1 cellular context compared by ENCODE assay signal in genomic region chr12:75511116-75512048, GRCh38.
TF ChIP-seq lines count a peak whose summit lies in the region.

Gene KRR1, minus strand, starts transcription at chr12:75511609. Its CDS starts 12 bp downstream, at chr12:75511597.

TF ChIP-seq in HEK293, 187 proteins besides CTCF, POLR2A, EP300 and RAD21 (continued from another document and continues in another):
- TF ChIP-seq OSR2 (tag by site-specific recombination; IDR thresholded peaks at IDR 0.05) = no peak
- TF ChIP-seq, protein P1, sequence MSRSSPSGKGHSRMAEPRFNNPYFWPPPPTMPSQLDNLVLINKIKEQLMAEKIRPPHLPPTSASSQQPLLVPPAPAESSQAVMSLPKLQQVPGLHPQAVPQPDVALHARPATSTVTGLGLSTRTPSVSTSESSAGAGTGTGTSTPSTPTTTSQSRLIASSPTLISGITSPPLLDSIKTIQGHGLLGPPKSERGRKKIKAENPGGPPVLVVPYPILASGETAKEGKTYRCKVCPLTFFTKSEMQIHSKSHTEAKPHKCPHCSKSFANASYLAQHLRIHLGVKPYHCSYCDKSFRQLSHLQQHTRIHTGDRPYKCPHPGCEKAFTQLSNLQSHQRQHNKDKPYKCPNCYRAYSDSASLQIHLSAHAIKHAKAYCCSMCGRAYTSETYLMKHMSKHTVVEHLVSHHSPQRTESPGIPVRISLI (tag by site-specific recombination; IDR thresholded peaks at IDR 0.05) = no peak
- 0 out of 2 replicates have a peak, but pooled peaks have one; percentile 64 for TF ChIP-seq HOXD13 (CRISPR knock-in tag; IDR thresholded peaks at IDR 0.05; ENCODE audit: borderline replicate concordance)
- TF ChIP-seq PRDM4 (tag by site-specific recombination; IDR thresholded peaks at IDR 0.05) = peak; percentile 39; the same call in 1 of the 2 replicates
- TF ChIP-seq, protein P2, sequence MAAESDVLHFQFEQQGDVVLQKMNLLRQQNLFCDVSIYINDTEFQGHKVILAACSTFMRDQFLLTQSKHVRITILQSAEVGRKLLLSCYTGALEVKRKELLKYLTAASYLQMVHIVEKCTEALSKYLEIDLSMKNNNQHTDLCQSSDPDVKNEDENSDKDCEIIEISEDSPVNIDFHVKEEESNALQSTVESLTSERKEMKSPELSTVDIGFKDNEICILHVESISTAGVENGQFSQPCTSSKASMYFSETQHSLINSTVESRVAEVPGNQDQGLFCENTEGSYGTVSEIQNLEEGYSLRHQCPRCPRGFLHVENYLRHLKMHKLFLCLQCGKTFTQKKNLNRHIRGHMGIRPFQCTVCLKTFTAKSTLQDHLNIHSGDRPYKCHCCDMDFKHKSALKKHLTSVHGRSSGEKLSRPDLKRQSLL (tag by site-specific recombination; IDR thresholded peaks at IDR 0.05) = peak; percentile 47; the same call in 1 of the 2 replicates
- TF ChIP-seq ZNF658 (tag by site-specific recombination; IDR thresholded peaks at IDR 0.05) = no peak
- TF ChIP-seq MYNN (tag by site-specific recombination; IDR thresholded peaks at IDR 0.05; ENCODE audit: borderline replicate concordance) = no peak
- peak; percentile 52 for TF ChIP-seq ZFHX2 (tag by site-specific recombination; conservative IDR thresholded peaks at IDR 0.05)
- peak; percentile 85 for TF ChIP-seq SP2 (tag by site-specific recombination; IDR thresholded peaks at IDR 0.05)
- peak; percentile 91 for TF ChIP-seq TRIM28 (IDR thresholded peaks at IDR 0.05; ENCODE audit: borderline replicate concordance, low read length)
- no peak for TF ChIP-seq HOXA7 (CRISPR knock-in tag; IDR thresholded peaks at IDR 0.05; ENCODE audit: borderline replicate concordance)
- TF ChIP-seq REST (tag by site-specific recombination; IDR thresholded peaks at IDR 0.05) = peak; percentile 46; the same call in 1 of the 2 replicates
- no peak for TF ChIP-seq PRDM6 (tag by site-specific recombination; IDR thresholded peaks at IDR 0.05)
- TF ChIP-seq ZFP37 (tag by site-specific recombination; IDR thresholded peaks at IDR 0.05) = no peak
- TF ChIP-seq ZNF521 (tag by site-specific recombination; IDR thresholded peaks at IDR 0.05) = no peak
- TF ChIP-seq ZNF10 (tag by site-specific recombination; IDR thresholded peaks at IDR 0.05) = no peak
- TF ChIP-seq ZNF48 (tag by site-specific recombination; IDR thresholded peaks at IDR 0.05) = no peak
- no peak; the same call in 1 of the 2 replicates for TF ChIP-seq ZNF449 (tag by site-specific recombination; IDR thresholded peaks at IDR 0.05)
- TF ChIP-seq ZNF623 (tag by site-specific recombination; IDR thresholded peaks at IDR 0.05) = no peak
- peak; percentile 25; the same call in 1 of the 2 replicates for TF ChIP-seq KLF9 (tag by site-specific recombination; IDR thresholded peaks at IDR 0.05; ENCODE audit: low read depth)
- peak; percentile 60 for TF ChIP-seq ZBTB8A (tag by site-specific recombination; IDR thresholded peaks at IDR 0.05)
- 0 out of 2 replicates have a peak, but pooled peaks have one; percentile 17 for TF ChIP-seq OVOL3 (tag by site-specific recombination; IDR thresholded peaks at IDR 0.05)
- TF ChIP-seq ZNF302 (tag by site-specific recombination; IDR thresholded peaks at IDR 0.05; ENCODE audit: low read depth) = no peak
- peak; percentile 73 for TF ChIP-seq ZNF629 (tag by site-specific recombination; IDR thresholded peaks at IDR 0.05)
- no peak for TF ChIP-seq ZNF626 (tag by site-specific recombination; IDR thresholded peaks at IDR 0.05)
- no peak for TF ChIP-seq ZNF670 (tag by site-specific recombination; IDR thresholded peaks at IDR 0.05; ENCODE audit: low read depth)
- TF ChIP-seq, protein P3, sequence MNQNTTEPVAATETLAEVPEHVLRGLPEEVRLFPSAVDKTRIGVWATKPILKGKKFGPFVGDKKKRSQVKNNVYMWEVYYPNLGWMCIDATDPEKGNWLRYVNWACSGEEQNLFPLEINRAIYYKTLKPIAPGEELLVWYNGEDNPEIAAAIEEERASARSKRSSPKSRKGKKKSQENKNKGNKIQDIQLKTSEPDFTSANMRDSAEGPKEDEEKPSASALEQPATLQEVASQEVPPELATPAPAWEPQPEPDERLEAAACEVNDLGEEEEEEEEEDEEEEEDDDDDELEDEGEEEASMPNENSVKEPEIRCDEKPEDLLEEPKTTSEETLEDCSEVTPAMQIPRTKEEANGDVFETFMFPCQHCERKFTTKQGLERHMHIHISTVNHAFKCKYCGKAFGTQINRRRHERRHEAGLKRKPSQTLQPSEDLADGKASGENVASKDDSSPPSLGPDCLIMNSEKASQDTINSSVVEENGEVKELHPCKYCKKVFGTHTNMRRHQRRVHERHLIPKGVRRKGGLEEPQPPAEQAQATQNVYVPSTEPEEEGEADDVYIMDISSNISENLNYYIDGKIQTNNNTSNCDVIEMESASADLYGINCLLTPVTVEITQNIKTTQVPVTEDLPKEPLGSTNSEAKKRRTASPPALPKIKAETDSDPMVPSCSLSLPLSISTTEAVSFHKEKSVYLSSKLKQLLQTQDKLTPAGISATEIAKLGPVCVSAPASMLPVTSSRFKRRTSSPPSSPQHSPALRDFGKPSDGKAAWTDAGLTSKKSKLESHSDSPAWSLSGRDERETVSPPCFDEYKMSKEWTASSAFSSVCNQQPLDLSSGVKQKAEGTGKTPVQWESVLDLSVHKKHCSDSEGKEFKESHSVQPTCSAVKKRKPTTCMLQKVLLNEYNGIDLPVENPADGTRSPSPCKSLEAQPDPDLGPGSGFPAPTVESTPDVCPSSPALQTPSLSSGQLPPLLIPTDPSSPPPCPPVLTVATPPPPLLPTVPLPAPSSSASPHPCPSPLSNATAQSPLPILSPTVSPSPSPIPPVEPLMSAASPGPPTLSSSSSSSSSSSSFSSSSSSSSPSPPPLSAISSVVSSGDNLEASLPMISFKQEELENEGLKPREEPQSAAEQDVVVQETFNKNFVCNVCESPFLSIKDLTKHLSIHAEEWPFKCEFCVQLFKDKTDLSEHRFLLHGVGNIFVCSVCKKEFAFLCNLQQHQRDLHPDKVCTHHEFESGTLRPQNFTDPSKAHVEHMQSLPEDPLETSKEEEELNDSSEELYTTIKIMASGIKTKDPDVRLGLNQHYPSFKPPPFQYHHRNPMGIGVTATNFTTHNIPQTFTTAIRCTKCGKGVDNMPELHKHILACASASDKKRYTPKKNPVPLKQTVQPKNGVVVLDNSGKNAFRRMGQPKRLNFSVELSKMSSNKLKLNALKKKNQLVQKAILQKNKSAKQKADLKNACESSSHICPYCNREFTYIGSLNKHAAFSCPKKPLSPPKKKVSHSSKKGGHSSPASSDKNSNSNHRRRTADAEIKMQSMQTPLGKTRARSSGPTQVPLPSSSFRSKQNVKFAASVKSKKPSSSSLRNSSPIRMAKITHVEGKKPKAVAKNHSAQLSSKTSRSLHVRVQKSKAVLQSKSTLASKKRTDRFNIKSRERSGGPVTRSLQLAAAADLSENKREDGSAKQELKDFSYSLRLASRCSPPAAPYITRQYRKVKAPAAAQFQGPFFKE (tag by site-specific recombination; IDR thresholded peaks at IDR 0.05; ENCODE audit: borderline replicate concordance) = no peak
- TF ChIP-seq ZNF266 (tag by site-specific recombination; IDR thresholded peaks at IDR 0.05; ENCODE audit: low read depth) = no peak
- TF ChIP-seq ZBTB10 (tag by site-specific recombination; IDR thresholded peaks at IDR 0.05) = no peak
- TF ChIP-seq ZNF555 (tag by site-specific recombination; conservative IDR thresholded peaks at IDR 0.05) = no peak
- no peak for TF ChIP-seq ZNF747 (tag by site-specific recombination; IDR thresholded peaks at IDR 0.05)
- TF ChIP-seq, protein P4, sequence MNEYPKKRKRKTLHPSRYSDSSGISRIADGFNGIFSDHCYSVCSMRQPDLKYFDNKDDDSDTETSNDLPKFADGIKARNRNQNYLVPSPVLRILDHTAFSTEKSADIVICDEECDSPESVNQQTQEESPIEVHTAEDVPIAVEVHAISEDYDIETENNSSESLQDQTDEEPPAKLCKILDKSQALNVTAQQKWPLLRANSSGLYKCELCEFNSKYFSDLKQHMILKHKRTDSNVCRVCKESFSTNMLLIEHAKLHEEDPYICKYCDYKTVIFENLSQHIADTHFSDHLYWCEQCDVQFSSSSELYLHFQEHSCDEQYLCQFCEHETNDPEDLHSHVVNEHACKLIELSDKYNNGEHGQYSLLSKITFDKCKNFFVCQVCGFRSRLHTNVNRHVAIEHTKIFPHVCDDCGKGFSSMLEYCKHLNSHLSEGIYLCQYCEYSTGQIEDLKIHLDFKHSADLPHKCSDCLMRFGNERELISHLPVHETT (tag by site-specific recombination; IDR thresholded peaks at IDR 0.05) = peak; percentile 89
- peak; percentile 85 for TF ChIP-seq ZNF335 (tag by site-specific recombination; conservative IDR thresholded peaks at IDR 0.05)
- TF ChIP-seq MEIS1 (CRISPR knock-in tag; IDR thresholded peaks at IDR 0.05; ENCODE audit: borderline replicate concordance) = no peak
- no peak for TF ChIP-seq ZNF169 (tag by site-specific recombination; IDR thresholded peaks at IDR 0.05)
